1 cellular context compared by ENCODE assay signal in the genomic region with DNA sequence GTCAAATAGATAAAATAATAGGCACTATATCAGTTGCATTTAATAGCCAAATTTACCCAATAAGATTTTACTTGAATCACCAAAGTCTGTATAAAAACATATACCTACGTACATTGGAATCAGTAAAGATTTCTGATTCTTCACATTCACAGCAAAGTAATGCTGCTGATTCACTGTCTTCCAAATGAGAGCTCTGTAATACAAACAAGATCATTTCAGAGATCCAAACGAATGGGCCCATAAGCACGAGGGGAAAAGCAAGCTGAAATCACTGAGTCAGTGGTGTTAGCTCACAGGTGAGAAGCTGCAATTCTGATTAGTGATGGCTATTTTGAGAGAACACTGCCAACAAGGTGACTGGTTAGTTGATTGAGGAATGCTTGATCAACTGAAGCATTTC.
A peak's percentile ranks its signal among the peaks of the same experiment; 100 is the strongest.
TF ChIP-seq lines count a peak whose summit lies in the region.

No MANE protein-coding gene starts in this region.

TF ChIP-seq in IMR-90, 13 proteins besides CTCF, POLR2A, EP300 and RAD21:
- TF ChIP-seq BHLHE40 (IDR thresholded peaks at IDR 0.05; ENCODE audit: low read depth, low read length), result peak; percentile 43; the same call in 1 of the 2 replicates
- no peak for TF ChIP-seq SMC3 (IDR thresholded peaks at IDR 0.05; ENCODE audit: low read depth, low read length)
- TF ChIP-seq, protein P1, sequence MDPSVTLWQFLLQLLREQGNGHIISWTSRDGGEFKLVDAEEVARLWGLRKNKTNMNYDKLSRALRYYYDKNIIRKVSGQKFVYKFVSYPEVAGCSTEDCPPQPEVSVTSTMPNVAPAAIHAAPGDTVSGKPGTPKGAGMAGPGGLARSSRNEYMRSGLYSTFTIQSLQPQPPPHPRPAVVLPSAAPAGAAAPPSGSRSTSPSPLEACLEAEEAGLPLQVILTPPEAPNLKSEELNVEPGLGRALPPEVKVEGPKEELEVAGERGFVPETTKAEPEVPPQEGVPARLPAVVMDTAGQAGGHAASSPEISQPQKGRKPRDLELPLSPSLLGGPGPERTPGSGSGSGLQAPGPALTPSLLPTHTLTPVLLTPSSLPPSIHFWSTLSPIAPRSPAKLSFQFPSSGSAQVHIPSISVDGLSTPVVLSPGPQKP (IDR thresholded peaks at IDR 0.05; ENCODE audit: borderline replicate concordance, low read depth, low read length), result no peak
- TF ChIP-seq MAZ (IDR thresholded peaks at IDR 0.05; ENCODE audit: borderline replicate concordance, low read depth, low read length), result no peak
- no peak for TF ChIP-seq NFE2L2 (IDR thresholded peaks at IDR 0.05; ENCODE audit: low read depth, low read length)
- no peak for TF ChIP-seq RCOR1 (IDR thresholded peaks at IDR 0.05; ENCODE audit: insufficient replicate concordance, low read length)
- TF ChIP-seq CEBPB (IDR thresholded peaks at IDR 0.05; ENCODE audit: low read depth, low read length), result no peak
- no peak for TF ChIP-seq MXI1 (IDR thresholded peaks at IDR 0.05; ENCODE audit: borderline replicate concordance, low read depth, low read length)
- no peak for TF ChIP-seq RFX5 (IDR thresholded peaks at IDR 0.05; ENCODE audit: low read depth, low read length)
- TF ChIP-seq, protein P2, sequence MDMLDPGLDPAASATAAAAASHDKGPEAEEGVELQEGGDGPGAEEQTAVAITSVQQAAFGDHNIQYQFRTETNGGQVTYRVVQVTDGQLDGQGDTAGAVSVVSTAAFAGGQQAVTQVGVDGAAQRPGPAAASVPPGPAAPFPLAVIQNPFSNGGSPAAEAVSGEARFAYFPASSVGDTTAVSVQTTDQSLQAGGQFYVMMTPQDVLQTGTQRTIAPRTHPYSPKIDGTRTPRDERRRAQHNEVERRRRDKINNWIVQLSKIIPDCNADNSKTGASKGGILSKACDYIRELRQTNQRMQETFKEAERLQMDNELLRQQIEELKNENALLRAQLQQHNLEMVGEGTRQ (IDR thresholded peaks at IDR 0.05; ENCODE audit: low read depth, low read length), result no peak
- no peak for TF ChIP-seq CHD1 (IDR thresholded peaks at IDR 0.05; ENCODE audit: low read depth, low read length)
- TF ChIP-seq FOS (IDR thresholded peaks at IDR 0.05; ENCODE audit: low read depth, low read length), result peak; percentile 47; the same call in 1 of the 2 replicates
